Comparison of ENCODE assay signal across 1 cellular context in the genomic region with DNA sequence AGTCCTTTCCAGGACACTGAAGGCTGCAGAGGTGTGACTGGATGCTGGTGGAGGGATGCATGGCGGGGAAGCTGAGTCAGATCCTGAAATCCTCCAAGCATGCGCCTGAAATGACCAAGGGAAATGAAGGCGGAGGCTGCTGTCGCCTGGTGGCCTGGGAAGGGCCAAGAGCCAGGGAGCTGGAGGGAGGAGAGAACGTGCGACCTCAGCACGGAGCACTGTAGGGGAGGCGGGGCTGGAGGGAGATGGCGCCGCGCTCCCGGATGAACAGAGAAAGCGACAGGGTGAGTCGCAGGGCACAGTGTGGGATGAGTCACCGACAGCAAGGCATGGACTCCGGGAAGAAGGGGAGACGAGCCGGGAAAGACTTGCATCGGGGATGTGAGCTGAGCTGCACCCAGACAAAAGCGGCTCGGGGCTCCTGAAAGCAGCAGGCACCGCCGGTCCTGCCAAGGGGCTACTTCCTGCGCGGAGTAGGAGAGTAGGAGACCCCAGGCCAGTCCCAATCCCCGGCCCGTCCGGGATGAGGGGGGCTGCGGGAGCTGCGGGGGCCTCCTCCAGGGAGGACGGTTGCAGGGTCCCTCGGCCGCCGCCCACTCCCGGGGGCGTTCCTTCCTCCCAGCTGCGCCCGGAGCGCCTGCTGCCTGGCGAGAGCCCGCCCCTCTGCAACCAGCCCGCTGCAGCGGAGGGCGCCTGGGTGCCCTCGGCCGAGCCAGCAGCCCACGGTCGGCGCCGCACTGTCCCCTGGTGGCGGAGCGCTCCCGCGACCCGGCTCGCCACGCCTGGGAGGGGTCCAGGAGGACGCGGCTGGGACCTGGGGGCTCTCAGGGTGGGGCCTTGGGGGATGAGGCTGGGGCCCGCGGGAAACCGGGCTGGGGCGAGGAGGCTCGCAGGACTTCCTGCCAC.
TF ChIP-seq lines count a peak whose summit lies in the region.

No MANE protein-coding gene starts in this region.

TF ChIP-seq in HepG2, 621 proteins besides CTCF, POLR2A, EP300 and RAD21 (continued from another document):
- TF ChIP-seq, protein P1, sequence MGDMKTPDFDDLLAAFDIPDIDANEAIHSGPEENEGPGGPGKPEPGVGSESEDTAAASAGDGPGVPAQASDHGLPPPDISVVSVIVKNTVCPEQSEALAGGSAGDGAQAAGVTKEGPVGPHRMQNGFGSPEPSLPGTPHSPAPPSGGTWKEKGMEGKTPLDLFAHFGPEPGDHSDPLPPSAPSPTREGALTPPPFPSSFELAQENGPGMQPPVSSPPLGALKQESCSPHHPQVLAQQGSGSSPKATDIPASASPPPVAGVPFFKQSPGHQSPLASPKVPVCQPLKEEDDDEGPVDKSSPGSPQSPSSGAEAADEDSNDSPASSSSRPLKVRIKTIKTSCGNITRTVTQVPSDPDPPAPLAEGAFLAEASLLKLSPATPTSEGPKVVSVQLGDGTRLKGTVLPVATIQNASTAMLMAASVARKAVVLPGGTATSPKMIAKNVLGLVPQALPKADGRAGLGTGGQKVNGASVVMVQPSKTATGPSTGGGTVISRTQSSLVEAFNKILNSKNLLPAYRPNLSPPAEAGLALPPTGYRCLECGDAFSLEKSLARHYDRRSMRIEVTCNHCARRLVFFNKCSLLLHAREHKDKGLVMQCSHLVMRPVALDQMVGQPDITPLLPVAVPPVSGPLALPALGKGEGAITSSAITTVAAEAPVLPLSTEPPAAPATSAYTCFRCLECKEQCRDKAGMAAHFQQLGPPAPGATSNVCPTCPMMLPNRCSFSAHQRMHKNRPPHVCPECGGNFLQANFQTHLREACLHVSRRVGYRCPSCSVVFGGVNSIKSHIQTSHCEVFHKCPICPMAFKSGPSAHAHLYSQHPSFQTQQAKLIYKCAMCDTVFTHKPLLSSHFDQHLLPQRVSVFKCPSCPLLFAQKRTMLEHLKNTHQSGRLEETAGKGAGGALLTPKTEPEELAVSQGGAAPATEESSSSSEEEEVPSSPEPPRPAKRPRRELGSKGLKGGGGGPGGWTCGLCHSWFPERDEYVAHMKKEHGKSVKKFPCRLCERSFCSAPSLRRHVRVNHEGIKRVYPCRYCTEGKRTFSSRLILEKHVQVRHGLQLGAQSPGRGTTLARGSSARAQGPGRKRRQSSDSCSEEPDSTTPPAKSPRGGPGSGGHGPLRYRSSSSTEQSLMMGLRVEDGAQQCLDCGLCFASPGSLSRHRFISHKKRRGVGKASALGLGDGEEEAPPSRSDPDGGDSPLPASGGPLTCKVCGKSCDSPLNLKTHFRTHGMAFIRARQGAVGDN (CRISPR knock-in tag; IDR thresholded peaks at IDR 0.05) = peak; percentile 97
- TF ChIP-seq ZNF530 (CRISPR knock-in tag; IDR thresholded peaks at IDR 0.05; ENCODE audit: low read depth) = no peak
- peak; percentile 66 for TF ChIP-seq ETV5 (CRISPR knock-in tag; IDR thresholded peaks at IDR 0.05; ENCODE audit: borderline replicate concordance)
- no peak; the same call in 1 of the 2 replicates for TF ChIP-seq KLF12 (CRISPR knock-in tag; IDR thresholded peaks at IDR 0.05; ENCODE audit: borderline replicate concordance)
- TF ChIP-seq, protein P2, sequence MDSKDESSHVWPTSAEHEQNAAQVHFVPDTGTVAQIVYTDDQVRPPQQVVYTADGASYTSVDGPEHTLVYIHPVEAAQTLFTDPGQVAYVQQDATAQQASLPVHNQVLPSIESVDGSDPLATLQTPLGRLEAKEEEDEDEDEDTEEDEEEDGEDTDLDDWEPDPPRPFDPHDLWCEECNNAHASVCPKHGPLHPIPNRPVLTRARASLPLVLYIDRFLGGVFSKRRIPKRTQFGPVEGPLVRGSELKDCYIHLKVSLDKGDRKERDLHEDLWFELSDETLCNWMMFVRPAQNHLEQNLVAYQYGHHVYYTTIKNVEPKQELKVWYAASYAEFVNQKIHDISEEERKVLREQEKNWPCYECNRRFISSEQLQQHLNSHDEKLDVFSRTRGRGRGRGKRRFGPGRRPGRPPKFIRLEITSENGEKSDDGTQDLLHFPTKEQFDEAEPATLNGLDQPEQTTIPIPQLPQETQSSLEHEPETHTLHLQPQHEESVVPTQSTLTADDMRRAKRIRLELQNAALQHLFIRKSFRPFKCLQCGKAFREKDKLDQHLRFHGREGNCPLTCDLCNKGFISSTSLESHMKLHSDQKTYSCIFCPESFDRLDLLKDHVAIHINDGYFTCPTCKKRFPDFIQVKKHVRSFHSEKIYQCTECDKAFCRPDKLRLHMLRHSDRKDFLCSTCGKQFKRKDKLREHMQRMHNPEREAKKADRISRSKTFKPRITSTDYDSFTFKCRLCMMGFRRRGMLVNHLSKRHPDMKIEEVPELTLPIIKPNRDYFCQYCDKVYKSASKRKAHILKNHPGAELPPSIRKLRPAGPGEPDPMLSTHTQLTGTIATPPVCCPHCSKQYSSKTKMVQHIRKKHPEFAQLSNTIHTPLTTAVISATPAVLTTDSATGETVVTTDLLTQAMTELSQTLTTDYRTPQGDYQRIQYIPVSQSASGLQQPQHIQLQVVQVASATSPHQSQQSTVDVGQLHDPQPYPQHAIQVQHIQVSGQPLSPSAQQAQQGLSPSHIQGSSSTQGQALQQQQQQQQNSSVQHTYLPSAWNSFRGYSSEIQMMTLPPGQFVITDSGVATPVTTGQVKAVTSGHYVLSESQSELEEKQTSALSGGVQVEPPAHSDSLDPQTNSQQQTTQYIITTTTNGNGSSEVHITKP (CRISPR knock-in tag; IDR thresholded peaks at IDR 0.05; ENCODE audit: low read depth) = peak; percentile 95
- peak; percentile 91 for TF ChIP-seq ZNF550 (CRISPR knock-in tag; IDR thresholded peaks at IDR 0.05; ENCODE audit: borderline replicate concordance)
- TF ChIP-seq ZNF17 (CRISPR knock-in tag; IDR thresholded peaks at IDR 0.05) = no peak
- TF ChIP-seq MIER2 (CRISPR knock-in tag; IDR thresholded peaks at IDR 0.05) = no peak
- TF ChIP-seq ZNF816 (CRISPR knock-in tag; IDR thresholded peaks at IDR 0.05; ENCODE audit: borderline replicate concordance) = 0 out of 2 replicates have a peak, but pooled peaks have one; percentile 95
- no peak for TF ChIP-seq ZNF496 (CRISPR knock-in tag; IDR thresholded peaks at IDR 0.05; ENCODE audit: insufficient replicate concordance)
- TF ChIP-seq ZNF570 (CRISPR knock-in tag; IDR thresholded peaks at IDR 0.05; ENCODE audit: borderline replicate concordance) = no peak
- TF ChIP-seq ZNF747 (CRISPR knock-in tag; IDR thresholded peaks at IDR 0.05; ENCODE audit: borderline replicate concordance) = peak; percentile 95
- TF ChIP-seq, protein P3, sequence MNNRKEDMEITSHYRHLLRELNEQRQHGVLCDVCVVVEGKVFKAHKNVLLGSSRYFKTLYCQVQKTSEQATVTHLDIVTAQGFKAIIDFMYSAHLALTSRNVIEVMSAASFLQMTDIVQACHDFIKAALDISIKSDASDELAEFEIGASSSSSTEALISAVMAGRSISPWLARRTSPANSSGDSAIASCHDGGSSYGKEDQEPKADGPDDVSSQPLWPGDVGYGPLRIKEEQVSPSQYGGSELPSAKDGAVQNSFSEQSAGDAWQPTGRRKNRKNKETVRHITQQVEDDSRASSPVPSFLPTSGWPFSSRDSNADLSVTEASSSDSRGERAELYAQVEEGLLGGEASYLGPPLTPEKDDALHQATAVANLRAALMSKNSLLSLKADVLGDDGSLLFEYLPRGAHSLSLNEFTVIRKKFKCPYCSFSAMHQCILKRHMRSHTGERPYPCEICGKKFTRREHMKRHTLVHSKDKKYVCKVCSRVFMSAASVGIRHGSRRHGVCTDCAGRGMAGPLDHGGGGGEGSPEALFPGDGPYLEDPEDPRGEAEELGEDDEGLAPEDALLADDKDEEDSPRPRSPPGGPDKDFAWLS (CRISPR knock-in tag; IDR thresholded peaks at IDR 0.05; ENCODE audit: borderline replicate concordance) = no peak; the same call in 1 of the 2 replicates
- TF ChIP-seq ZNF839 (CRISPR knock-in tag; IDR thresholded peaks at IDR 0.05; ENCODE audit: borderline replicate concordance) = no peak; the same call in none of the 2 replicates
- TF ChIP-seq, protein P4, sequence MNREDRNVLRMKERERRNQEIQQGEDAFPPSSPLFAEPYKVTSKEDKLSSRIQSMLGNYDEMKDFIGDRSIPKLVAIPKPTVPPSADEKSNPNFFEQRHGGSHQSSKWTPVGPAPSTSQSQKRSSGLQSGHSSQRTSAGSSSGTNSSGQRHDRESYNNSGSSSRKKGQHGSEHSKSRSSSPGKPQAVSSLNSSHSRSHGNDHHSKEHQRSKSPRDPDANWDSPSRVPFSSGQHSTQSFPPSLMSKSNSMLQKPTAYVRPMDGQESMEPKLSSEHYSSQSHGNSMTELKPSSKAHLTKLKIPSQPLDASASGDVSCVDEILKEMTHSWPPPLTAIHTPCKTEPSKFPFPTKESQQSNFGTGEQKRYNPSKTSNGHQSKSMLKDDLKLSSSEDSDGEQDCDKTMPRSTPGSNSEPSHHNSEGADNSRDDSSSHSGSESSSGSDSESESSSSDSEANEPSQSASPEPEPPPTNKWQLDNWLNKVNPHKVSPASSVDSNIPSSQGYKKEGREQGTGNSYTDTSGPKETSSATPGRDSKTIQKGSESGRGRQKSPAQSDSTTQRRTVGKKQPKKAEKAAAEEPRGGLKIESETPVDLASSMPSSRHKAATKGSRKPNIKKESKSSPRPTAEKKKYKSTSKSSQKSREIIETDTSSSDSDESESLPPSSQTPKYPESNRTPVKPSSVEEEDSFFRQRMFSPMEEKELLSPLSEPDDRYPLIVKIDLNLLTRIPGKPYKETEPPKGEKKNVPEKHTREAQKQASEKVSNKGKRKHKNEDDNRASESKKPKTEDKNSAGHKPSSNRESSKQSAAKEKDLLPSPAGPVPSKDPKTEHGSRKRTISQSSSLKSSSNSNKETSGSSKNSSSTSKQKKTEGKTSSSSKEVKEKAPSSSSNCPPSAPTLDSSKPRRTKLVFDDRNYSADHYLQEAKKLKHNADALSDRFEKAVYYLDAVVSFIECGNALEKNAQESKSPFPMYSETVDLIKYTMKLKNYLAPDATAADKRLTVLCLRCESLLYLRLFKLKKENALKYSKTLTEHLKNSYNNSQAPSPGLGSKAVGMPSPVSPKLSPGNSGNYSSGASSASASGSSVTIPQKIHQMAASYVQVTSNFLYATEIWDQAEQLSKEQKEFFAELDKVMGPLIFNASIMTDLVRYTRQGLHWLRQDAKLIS (CRISPR knock-in tag; IDR thresholded peaks at IDR 0.05) = peak; percentile 31; the same call in 1 of the 2 replicates
- TF ChIP-seq, protein P5, sequence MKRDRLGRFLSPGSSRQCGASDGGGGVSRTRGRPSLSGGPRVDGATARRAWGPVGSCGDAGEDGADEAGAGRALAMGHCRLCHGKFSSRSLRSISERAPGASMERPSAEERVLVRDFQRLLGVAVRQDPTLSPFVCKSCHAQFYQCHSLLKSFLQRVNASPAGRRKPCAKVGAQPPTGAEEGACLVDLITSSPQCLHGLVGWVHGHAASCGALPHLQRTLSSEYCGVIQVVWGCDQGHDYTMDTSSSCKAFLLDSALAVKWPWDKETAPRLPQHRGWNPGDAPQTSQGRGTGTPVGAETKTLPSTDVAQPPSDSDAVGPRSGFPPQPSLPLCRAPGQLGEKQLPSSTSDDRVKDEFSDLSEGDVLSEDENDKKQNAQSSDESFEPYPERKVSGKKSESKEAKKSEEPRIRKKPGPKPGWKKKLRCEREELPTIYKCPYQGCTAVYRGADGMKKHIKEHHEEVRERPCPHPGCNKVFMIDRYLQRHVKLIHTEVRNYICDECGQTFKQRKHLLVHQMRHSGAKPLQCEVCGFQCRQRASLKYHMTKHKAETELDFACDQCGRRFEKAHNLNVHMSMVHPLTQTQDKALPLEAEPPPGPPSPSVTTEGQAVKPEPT (CRISPR knock-in tag; IDR thresholded peaks at IDR 0.05; ENCODE audit: low read depth) = peak; percentile 35; the same call in 1 of the 2 replicates
